In the genomic region with DNA sequence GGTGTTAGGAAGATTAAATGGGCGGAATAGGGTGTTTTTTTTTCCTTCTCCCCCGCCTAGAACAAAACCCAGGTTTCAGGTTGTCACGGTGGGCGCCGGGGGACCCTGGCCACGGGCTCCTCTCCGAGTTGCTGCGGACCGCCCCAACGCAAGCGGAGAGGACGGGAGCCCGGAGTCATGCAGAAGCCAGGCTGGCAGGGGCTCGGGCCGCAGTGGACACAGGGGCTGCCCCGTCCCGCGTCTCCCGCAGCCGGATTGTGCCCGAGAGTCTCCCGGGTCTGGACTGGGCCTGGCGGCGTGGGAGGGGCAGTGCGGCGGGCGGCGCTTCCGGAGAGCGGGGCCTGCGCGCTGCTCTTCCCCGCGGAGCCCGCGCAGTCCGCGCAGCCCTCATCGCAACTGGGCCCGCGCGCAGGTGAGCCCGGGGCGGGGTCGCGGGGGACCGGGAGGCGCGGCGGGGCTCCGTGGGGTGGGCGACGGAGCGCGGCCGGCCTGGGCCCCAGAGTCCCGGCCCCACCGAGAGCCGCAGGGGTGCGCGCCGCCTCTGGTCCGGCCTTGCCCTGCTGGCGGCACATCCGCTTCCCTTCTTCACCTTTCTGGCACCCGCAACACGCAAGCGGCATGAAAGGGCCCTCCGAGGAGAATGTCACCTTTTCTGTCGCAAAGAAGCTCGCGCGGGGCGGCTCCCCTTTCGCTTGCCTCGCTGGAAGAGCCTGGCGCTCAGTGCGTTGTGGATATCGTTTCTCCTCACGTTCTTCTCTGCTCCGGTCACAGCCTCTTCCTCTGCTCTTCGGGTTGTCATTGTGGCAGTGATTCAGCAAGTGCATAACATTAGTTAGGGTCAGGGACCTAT, we compare ENCODE assay signal across 8 cellular contexts. TPM values are rescaled to one million over a fixed set of nuclear protein-coding genes. Genes with fewer than 3 reads are reported as not detected.
DNase-seq lines count a peak whose midpoint lies in the region; ATAC-seq lines count a peak whose summit lies in the region.

A gene with protein sequence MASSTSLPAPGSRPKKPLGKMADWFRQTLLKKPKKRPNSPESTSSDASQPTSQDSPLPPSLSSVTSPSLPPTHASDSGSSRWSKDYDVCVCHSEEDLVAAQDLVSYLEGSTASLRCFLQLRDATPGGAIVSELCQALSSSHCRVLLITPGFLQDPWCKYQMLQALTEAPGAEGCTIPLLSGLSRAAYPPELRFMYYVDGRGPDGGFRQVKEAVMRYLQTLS (plus strand): TSS at position 352 of the 850 bp plus-strand sequence. CDS start 7,802 bp downstream, outside the sequence.

- peak within 1 kb of the TSS; percentile 98 for H3K4me3 Mint-ChIP-seq in dendritic cell treated with granulocyte-macrophage colony-stimulating factor and Interleukin-4, amounts not matched to agents 40 ng/mL and 50 ng/mL, for 4 days

- DNase-seq in A172 (ENCODE audit: low spot score), result peak; percentile 15
- peak; percentile 36 for DNase-seq in NCI-H510A (lab: John Stamatoyannopoulos, UW)
- peak; percentile 30 to 31 for DNase-seq in activated CD4-positive, alpha-beta T cell treated with anti-CD3 and anti-CD28 coated beads, Interleukin-2, amount 50 U/mL, for 24 hours (ENCODE audit: low read depth in 1 of 2, low spot score in 1 of 2)
- peak; percentile 84 for DNase-seq in left lobe of liver (ENCODE audit: low spot score)
- peak; percentile 58 for DNase-seq in stimulated activated CD4-positive, alpha-beta T cell treated with anti-CD3 and anti-CD28 coated beads, Interleukin-4, amount 100 ng/mL, for 1 hour

- H3K4me1 Mint-ChIP-seq in dendritic cell treated with granulocyte-macrophage colony-stimulating factor and Interleukin-4, amounts not matched to agents 40 ng/mL and 50 ng/mL, for 4 days (ENCODE audit: low read depth), result peaks cover 53% of the 10 kb centered on the region

- ATAC-seq in GM18858 (IDR thresholded peaks at IDR 0.05; ENCODE audit: unreplicated experiment) (peak; percentile 37), HG03045 (IDR thresholded peaks at IDR 0.05; ENCODE audit: unreplicated experiment) (peak; percentile 68), left lobe of liver (peak; percentile 86)

- H3K9me3 Mint-ChIP-seq in dendritic cell treated with granulocyte-macrophage colony-stimulating factor and Interleukin-4, amounts not matched to agents 40 ng/mL and 50 ng/mL, for 4 days, result no peaks in the 10 kb centered on the region

- H3K36me3 Mint-ChIP-seq in dendritic cell treated with granulocyte-macrophage colony-stimulating factor and Interleukin-4, amounts not matched to agents 40 ng/mL and 50 ng/mL, for 4 days (ENCODE audit: low read depth), result peaks cover 22% of the 10 kb centered on the region

- H3K27ac Mint-ChIP-seq in dendritic cell treated with granulocyte-macrophage colony-stimulating factor and Interleukin-4, amounts not matched to agents 40 ng/mL and 50 ng/mL, for 4 days, result peak within 1 kb of the TSS; percentile 93

- H3K27me3 Mint-ChIP-seq in dendritic cell treated with granulocyte-macrophage colony-stimulating factor and Interleukin-4, amounts not matched to agents 40 ng/mL and 50 ng/mL, for 4 days, result no peaks in the 10 kb centered on the region

- intact Hi-C loops in dendritic cell treated with granulocyte-macrophage colony-stimulating factor and Interleukin-4, amounts not matched to agents 40 ng/mL and 50 ng/mL, for 4 days (cut with micrococcal nuclease), result loop anchor here (1.0 to 5.0 kb wide), 2 partner anchors 14 to 71 kb away; a partner anchor contains a TSS

RNA-seq across cellular contexts. Expression of the gene that starts here (rescaled TPM):
- 2.3 and 4.1 TPM in 2 replicates for total RNA-seq in A172 (2014; rRNA removed; shearing (Covaris generic))
- 11.4 TPM for total RNA-seq in left lobe of liver

Comparison
In these comparisons a context has a peak if more than half of its experiments do, and no peak if none do; other contexts are left out.
1. Peak in every context shown above with its lines: DNase-seq and ATAC-seq.
2. DNase-seq: peak in every context shown above with its lines; median percentile 84 in left lobe of liver; 58 in stimulated activated CD4-positive, alpha-beta T cell treated with anti-CD3 and anti-CD28 coated beads, Interleukin-4, amount 100 ng/mL, for 1 hour; 36 in NCI-H510A; 30 in activated CD4-positive, alpha-beta T cell treated with anti-CD3 and anti-CD28 coated beads, Interleukin-2, amount 50 U/mL, for 24 hours; 15 in A172.